ENCODE assay signal across 9 cellular contexts in the genomic region with DNA sequence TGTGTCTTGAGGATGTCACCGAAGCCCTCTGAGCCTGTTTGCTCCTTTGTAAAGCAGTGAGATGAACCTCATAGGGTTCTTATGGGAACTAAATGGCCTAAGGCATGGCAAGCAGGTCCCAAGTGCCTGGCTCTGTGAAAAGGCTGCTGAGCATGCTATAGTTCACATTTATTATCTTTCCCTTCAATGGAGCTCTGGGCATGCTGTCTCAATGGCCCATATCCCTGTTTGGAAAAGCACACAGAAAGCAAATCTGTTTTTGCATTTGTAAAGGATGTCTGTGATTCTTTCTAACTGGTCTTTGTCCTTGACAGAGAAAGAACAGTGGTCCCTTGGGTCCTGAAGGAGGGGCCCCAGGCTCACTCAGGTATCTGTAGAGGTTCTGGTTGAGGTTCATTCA. TPM values are rescaled to one million over a fixed set of nuclear protein-coding genes. Genes with fewer than 3 reads are reported as not detected.
"Had no signal": no experiment of that assay in that cellular context is flagged by ENCODE, and none has a peak within 500 bp of the region (broad histone marks: within the 10 kb centered on the region; RNA-seq: fewer than 3 reads in every experiment).

No MANE protein-coding gene starts in this region.

- H3K4me3 ChIP-seq: K562 had no signal

- H3K27ac ChIP-seq: HL-60 had no signal

- DNase-seq: IMR-90, KBM-7, KG1 had no signal

- ATAC-seq: K562 had no signal

- FAIRE-seq: HTR-8/SVneo, K562 had no signal

RNA-seq across cellular contexts. Expression of a gene that starts 28.0 kb away (rescaled TPM):
- total RNA-seq: HT-29, HT1080, IMR-90, K562 had no signal
- polyA plus RNA-seq: IgD-negative memory B cell, IMR-90, K562 had no signal
